Comparison of ENCODE assay signal across 10 cellular contexts in the genomic region with DNA sequence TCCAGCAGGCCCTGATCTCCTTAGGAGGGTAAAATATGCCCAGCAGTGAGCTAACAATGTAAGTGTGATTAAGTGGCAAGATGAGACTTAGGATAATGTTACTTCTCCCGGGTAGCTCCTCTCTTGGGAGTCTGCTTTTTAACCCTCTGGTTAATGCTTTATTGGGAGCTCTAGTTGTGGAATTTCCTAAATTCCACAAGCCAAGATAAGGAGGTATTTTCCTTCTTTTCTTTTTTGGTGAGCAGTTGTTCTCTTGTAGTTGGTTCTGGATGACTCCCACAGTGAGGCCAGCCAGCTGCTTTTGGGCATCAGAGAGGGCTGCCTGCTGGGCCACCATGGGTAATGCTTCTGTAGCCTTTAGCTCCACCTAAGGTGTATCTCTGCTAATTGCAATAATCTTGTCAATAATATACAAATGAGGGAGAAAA. TPM values are rescaled to one million over a fixed set of nuclear protein-coding genes. Genes with fewer than 3 reads are reported as not detected.
A peak's percentile ranks its signal among the peaks of the same experiment; 100 is the strongest.
DNase-seq lines count a peak whose midpoint lies in the region; ATAC-seq and TF ChIP-seq lines count a peak whose summit lies in the region.
"Had no signal": no experiment of that assay in that cellular context is flagged by ENCODE, and none has a peak within 500 bp of the region (broad histone marks: within the 10 kb centered on the region; RNA-seq: fewer than 3 reads in every experiment).

No MANE protein-coding gene starts in this region.

- H3K27ac Mint-ChIP-seq in natural killer cell treated with Interleukin-12 subunit alpha and Interleukin-12 subunit beta and Interleukin-15 and Interleukin-18, amount 100 ng/mL, for 72 hours: no peak overlapping the region

- intact Hi-C loops in ascending aorta (cut with DNase I) (no loop called here), vagina (cut with DNase I) (no loop called here)

- H3K4me1 ChIP-seq in ascending aorta (peaks cover 4 to 9% of the 10 kb centered on the region in 2 donors), mesodermal cell (ENCODE audit: control insufficient read depth, insufficient read depth, low read length, poor library complexity, severe bottlenecking) (peaks cover 37% of the 10 kb centered on the region), vagina (peaks cover 9% of the 10 kb centered on the region)

- no peaks in the 10 kb centered on the region for H3K36me3 ChIP-seq in ascending aorta
- H3K36me3 ChIP-seq in mesodermal cell (ENCODE audit: control insufficient read depth, insufficient read depth, low read length): no peaks in the 10 kb centered on the region
- H3K36me3 ChIP-seq in vagina: no peaks in the 10 kb centered on the region
- H3K36me3 ChIP-seq: BLaER1 had no signal

- H3K4me3 ChIP-seq in LNCaP clone FGC (ENCODE audit: low read depth, low read length): no peak overlapping the region
- H3K4me3 ChIP-seq in ascending aorta: no peak overlapping the region
- no peak overlapping the region for H3K4me3 ChIP-seq in mesodermal cell (ENCODE audit: extremely low read depth, insufficient read depth, low read length, poor library complexity, severe bottlenecking)
- no peak overlapping the region for H3K4me3 ChIP-seq in vagina
- H3K4me3 ChIP-seq: BLaER1 had no signal

- no peak overlapping the region for H3K4me3 Mint-ChIP-seq in natural killer cell treated with Interleukin-12 subunit alpha and Interleukin-12 subunit beta and Interleukin-15 and Interleukin-18, amount 100 ng/mL, for 72 hours
- H3K4me3 Mint-ChIP-seq: neural crest cell had no signal

- no peaks in the 10 kb centered on the region for H3K4me1 Mint-ChIP-seq in natural killer cell treated with Interleukin-12 subunit alpha and Interleukin-12 subunit beta and Interleukin-15 and Interleukin-18, amount 100 ng/mL, for 72 hours (ENCODE audit: low read depth in 2 of 2)
- H3K4me1 Mint-ChIP-seq: neural crest cell had no signal

- no peak for ATAC-seq in GM21423 (IDR thresholded peaks at IDR 0.05; ENCODE audit: unreplicated experiment)
- ATAC-seq in natural killer cell treated with Interleukin-12 subunit alpha and Interleukin-12 subunit beta and Interleukin-15 and Interleukin-18, amount 100 ng/mL, for 72 hours: no peak

- H3K27ac ChIP-seq in ascending aorta (peak overlapping the region; percentile 14 to 56), mesodermal cell (ENCODE audit: low read depth, low read length, severe bottlenecking) (peak overlapping the region; percentile 71), vagina (no peak overlapping the region)
- H3K27ac ChIP-seq: BLaER1 had no signal

- no peak for TF ChIP-seq POLR2A in vagina (IDR thresholded peaks at IDR 0.05)

- H3K27me3 ChIP-seq in ascending aorta (no peaks in the 10 kb centered on the region), vagina (no peaks in the 10 kb centered on the region)
- H3K27me3 ChIP-seq: BLaER1 had no signal

- H3K9me3 Mint-ChIP-seq in natural killer cell treated with Interleukin-12 subunit alpha and Interleukin-12 subunit beta and Interleukin-15 and Interleukin-18, amount 100 ng/mL, for 72 hours: no peaks in the 10 kb centered on the region
- H3K9me3 Mint-ChIP-seq: neural crest cell had no signal

- H3K36me3 Mint-ChIP-seq in natural killer cell treated with Interleukin-12 subunit alpha and Interleukin-12 subunit beta and Interleukin-15 and Interleukin-18, amount 100 ng/mL, for 72 hours: no peaks in the 10 kb centered on the region

- H3K27me3 Mint-ChIP-seq in natural killer cell treated with Interleukin-12 subunit alpha and Interleukin-12 subunit beta and Interleukin-15 and Interleukin-18, amount 100 ng/mL, for 72 hours: peaks cover 0 to 4% of the 10 kb centered on the region in 2 donors

- H3K9me3 ChIP-seq in ascending aorta (no peaks in the 10 kb centered on the region), mesodermal cell (ENCODE audit: control insufficient read depth, low read length) (no peaks in the 10 kb centered on the region), vagina (no peaks in the 10 kb centered on the region)
- H3K9me3 ChIP-seq: BLaER1 had no signal

- TF ChIP-seq CTCF in LNCaP clone FGC (IDR thresholded peaks at IDR 0.05; ENCODE audit: control insufficient read depth, extremely low read depth, insufficient read depth): peak; percentile 48
- peak in 1 of 3 experiments; percentile 22 for TF ChIP-seq CTCF in ascending aorta (IDR thresholded peaks at IDR 0.05)
- no peak for TF ChIP-seq CTCF in vagina (IDR thresholded peaks at IDR 0.05)

- 20% methylated on average over 1 of the region's 1 CpG; no CpG with 5 or more reads in 1 of the 2 experiments for WGBS in mesodermal cell (ENCODE audit: insufficient coverage in 2 of 2), 2 experiments

- DNase-seq in NCI-H1417 (lab: John Stamatoyannopoulos, UW) (peak; percentile 19 to 60 (median 51)), NCI-H1417 treated with DMSO at 0.1 percent for 48 hours (lab: John Stamatoyannopoulos, UW) (no peak), LNCaP clone FGC (ENCODE audit: low read depth) (no peak), ascending aorta (ENCODE audit: low spot score in 2 of 2) (no peak), vagina (ENCODE audit: extremely low spot score in 2 of 2) (no peak)
- no peak for DNase-seq in natural killer cell treated with Interleukin-12 subunit alpha and Interleukin-12 subunit beta and Interleukin-15 and Interleukin-18, amount 100 ng/mL, for 72 hours (ENCODE audit: low spot score)

RNA-seq across cellular contexts. Expression of a gene that starts 19.3 kb away (rescaled TPM):
- total RNA-seq in ascending aorta: 2.3 TPM
- polyA plus RNA-seq in mesodermal cell (2013, experiment 1 of 2): 38.3 TPM
- polyA plus RNA-seq in mesodermal cell (2013, experiment 2 of 2): 40.3 TPM
- total RNA-seq in vagina: 13.0 TPM
- 10 to 100 TPM; 28.6 to 29.6 TPM for total RNA-seq in natural killer cell treated with Interleukin-12 subunit alpha and Interleukin-12 subunit beta and Interleukin-15 and Interleukin-18, amount 100 ng/mL, for 72 hours

RNA-seq across cellular contexts. Expression of a gene that starts 36.2 kb away (rescaled TPM):
- total RNA-seq in ascending aorta (3.7 TPM), vagina (12.3 TPM)
- polyA plus RNA-seq in mesodermal cell (2013, experiment 1 of 2): 21.2 TPM
- polyA plus RNA-seq in mesodermal cell (2013, experiment 2 of 2): 22.0 TPM
- total RNA-seq in natural killer cell treated with Interleukin-12 subunit alpha and Interleukin-12 subunit beta and Interleukin-15 and Interleukin-18, amount 100 ng/mL, for 72 hours: 10 to 100 TPM; 13.8 to 27.8 TPM

RNA-seq across cellular contexts. Expression of a gene that starts 39.4 kb away (rescaled TPM):
- total RNA-seq in ascending aorta (0.43 TPM), vagina (4.7 TPM)
- polyA plus RNA-seq in mesodermal cell (2013, experiment 1 of 2): 7.2 TPM
- polyA plus RNA-seq in mesodermal cell (2013, experiment 2 of 2): 9.5 TPM
- total RNA-seq in natural killer cell treated with Interleukin-12 subunit alpha and Interleukin-12 subunit beta and Interleukin-15 and Interleukin-18, amount 100 ng/mL, for 72 hours: under 1 TPM in 1 of 2 donors, not detected in 1; 0.84 TPM

Comparison
In these comparisons a context has a peak if more than half of its experiments do, and no peak if none do; other contexts are left out.
1. DNase-seq: peak in NCI-H1417 (3 of 3); none in NCI-H1417 treated with DMSO at 0.1 percent for 48 hours (single experiment), LNCaP clone FGC (single experiment), ascending aorta (0 of 2), vagina (0 of 2) and natural killer cell treated with Interleukin-12 subunit alpha and Interleukin-12 subunit beta and Interleukin-15 and Interleukin-18, amount 100 ng/mL, for 72 hours (single experiment).